Comparison of ENCODE assay signal across 11 cellular contexts in the genomic region with DNA sequence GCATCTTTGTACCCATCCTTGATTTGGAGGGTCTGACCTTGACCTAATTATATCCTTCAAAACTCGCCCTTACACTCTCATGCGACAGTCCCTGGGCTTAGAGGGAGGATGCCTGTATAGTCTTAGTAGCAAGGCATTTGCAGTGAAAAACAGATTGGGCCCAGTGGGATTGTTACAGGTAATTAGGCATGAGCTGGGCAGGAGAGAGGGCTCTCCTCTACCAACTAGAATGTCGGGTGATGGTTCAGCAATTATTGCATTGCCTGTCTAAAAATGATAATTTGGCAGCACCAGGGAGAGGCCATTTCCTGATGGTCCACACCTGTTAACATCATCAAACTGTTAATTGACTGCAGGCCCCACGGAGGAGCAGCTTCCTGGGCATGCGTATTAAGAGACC.
"Had no signal": no experiment of that assay in that cellular context is flagged by ENCODE, and none has a peak within 500 bp of the region (broad histone marks: within the 10 kb centered on the region; RNA-seq: fewer than 3 reads in every experiment).

No MANE protein-coding gene starts in this region.

- H3K9me3 Mint-ChIP-seq: activated T-helper 1 cell treated with anti-CD3 and anti-CD28 coated beads, Interleukin-12 subunit alpha, Interleukin-12 subunit beta, Interleukin-2, Interleukin-4 antibody, amounts not matched to agents 30 ng/mL and 10 ng/mL and 1 ng/mL, durations not matched to agents 14 hours and 24 hours and 36 hours; stimulated activated naive CD8-positive, alpha-beta T cell treated with anti-CD3 and anti-CD28 coated beads, Interleukin-15, amount 100 ng/mL, for 72 hours had no signal

- H3K4me1 ChIP-seq: upper lobe of right lung had no signal

- H3K27ac Mint-ChIP-seq: activated naive CD8-positive, alpha-beta T cell; activated T-helper 1 cell treated with anti-CD3 and anti-CD28 coated beads, Interleukin-12 subunit alpha, Interleukin-12 subunit beta, Interleukin-2, Interleukin-4 antibody, amounts not matched to agents 30 ng/mL and 10 ng/mL and 1 ng/mL, durations not matched to agents 14 hours and 24 hours and 36 hours; progenitor cell of endocrine pancreas had no signal

- H3K27me3 ChIP-seq: upper lobe of right lung had no signal

- H3K27me3 Mint-ChIP-seq: activated naive CD8-positive, alpha-beta T cell; progenitor cell of endocrine pancreas; stimulated activated naive CD8-positive, alpha-beta T cell treated with anti-CD3 and anti-CD28 coated beads, Interleukin-15, amount 100 ng/mL, for 72 hours had no signal

- H3K4me3 Mint-ChIP-seq: activated naive CD8-positive, alpha-beta T cell; activated T-helper 1 cell treated with anti-CD3 and anti-CD28 coated beads, Interleukin-12 subunit alpha, Interleukin-12 subunit beta, Interleukin-2, Interleukin-4 antibody, amounts not matched to agents 30 ng/mL and 10 ng/mL and 1 ng/mL, durations not matched to agents 14 hours and 24 hours and 36 hours; stimulated activated naive CD8-positive, alpha-beta T cell treated with anti-CD3 and anti-CD28 coated beads, Interleukin-15, amount 100 ng/mL, for 72 hours had no signal

- H3K9me3 ChIP-seq: upper lobe of right lung had no signal

- H3K36me3 ChIP-seq: upper lobe of right lung, WERI-Rb-1 had no signal

- ATAC-seq: right cardiac atrium; stimulated activated naive CD8-positive, alpha-beta T cell treated with anti-CD3 and anti-CD28 coated beads, Interleukin-15, amount 100 ng/mL, for 72 hours; upper lobe of right lung had no signal

- DNase-seq: activated CD4-positive, alpha-beta T cell treated with anti-CD3 and anti-CD28 coated beads, Interleukin-2, amount 50 U/mL, for 48 hours; activated T-cell treated with anti-CD3 and anti-CD28 coated beads for 4 hours; erythroblast; hypothalamus; right cardiac atrium; stimulated activated naive CD8-positive, alpha-beta T cell treated with anti-CD3 and anti-CD28 coated beads, Interleukin-15, amount 100 ng/mL, for 72 hours; upper lobe of right lung; WERI-Rb-1 had no signal

- H3K27ac ChIP-seq: upper lobe of right lung, WERI-Rb-1 had no signal

- H3K4me3 ChIP-seq: upper lobe of right lung had no signal
